8 cellular contexts compared by ENCODE assay signal in genomic region chrX:70454441-70455365, GRCh38. TPM values are rescaled to one million over a fixed set of nuclear protein-coding genes. Genes with fewer than 3 reads are reported as not detected.
A peak's percentile ranks its signal among the peaks of the same experiment; 100 is the strongest.
DNase-seq lines count a peak whose midpoint lies in the region; TF ChIP-seq lines count a peak whose summit lies in the region.

No MANE protein-coding gene starts in this region.

- H3K9ac ChIP-seq in ES-I3 (ENCODE audit: low read depth, low read length) (peak overlapping the region; percentile 97), H9 (ENCODE audit: extremely low read depth, insufficient read length, low read length) (peak overlapping the region; percentile 77), iPS-15b (ENCODE audit: low read depth, low read length) (peak overlapping the region; percentile 93)

- no peak overlapping the region for H2BK20ac ChIP-seq in H9 (ENCODE audit: low read depth, low read length, poor library complexity, severe bottlenecking)

- H3K4me2 ChIP-seq in H9 (ENCODE audit: insufficient read depth, insufficient read length, low read length) = peak overlapping the region; percentile 76

- H3K36me3 Mint-ChIP-seq in H9 (ENCODE audit: insufficient read depth in 1 of 3, low read depth in 3 of 3) = peaks cover 13 to 33% (median 28%) of the 10 kb centered on the region in 3 experiments

- H3K79me2 ChIP-seq in H9 (ENCODE audit: insufficient read depth, low read length) = peaks cover 19% of the 10 kb centered on the region

- H3K4me1 ChIP-seq in ES-I3 (ENCODE audit: insufficient read depth, low read length) = peaks cover 25% of the 10 kb centered on the region
- H3K4me1 ChIP-seq in H9 (ENCODE audit: insufficient read depth, low read length) = no peaks in the 10 kb centered on the region
- peaks cover 4% of the 10 kb centered on the region for H3K4me1 ChIP-seq in iPS-15b (ENCODE audit: control insufficient read depth, insufficient read depth, low read length)

- H3K27me3 ChIP-seq in H9 (ENCODE audit: insufficient read depth, low read length) (no peaks in the 10 kb centered on the region), iPS-15b (ENCODE audit: control insufficient read depth, insufficient read depth, low read length) (no peaks in the 10 kb centered on the region)

- no peak overlapping the region for H2BK120ac ChIP-seq in H9 (ENCODE audit: low read depth, low read length, poor library complexity, severe bottlenecking)

- H4K91ac ChIP-seq in H9 (ENCODE audit: insufficient read length, low read depth, low read length) = peak overlapping the region; percentile 72

- peak; percentile 80 for TF ChIP-seq CTCF in H9 (conservative IDR thresholded peaks at IDR 0.05)

- H2BK15ac ChIP-seq in H9 (ENCODE audit: low read depth, low read length) = no peak overlapping the region

- H3K56ac ChIP-seq in H9 (ENCODE audit: insufficient read length, low read depth, low read length) = no peak overlapping the region

- H3K23me2 ChIP-seq in H9 (ENCODE audit: insufficient read length, low read depth, low read length, poor library complexity, severe bottlenecking) = peaks cover 4% of the 10 kb centered on the region

- peak overlapping the region; percentile 89 to 95 for H3K4me3 Mint-ChIP-seq in H9

- no CpG with 5 or more reads among the region's 48 CpGs for WGBS in H9 (ENCODE audit: extremely low coverage, insufficient read length, low lambda C conversion rate)

- peak overlapping the region; percentile 89 to 99 (median 96); a peak in 6 of 7 replicates for H3K27ac Mint-ChIP-seq in H9

- H4K5ac ChIP-seq in H9 (ENCODE audit: insufficient read length, low read depth, low read length) = no peak overlapping the region

- H3K9me3 ChIP-seq in ES-I3 (ENCODE audit: control insufficient read depth, insufficient read depth, low read length) = no peaks in the 10 kb centered on the region
- peaks cover 21% of the 10 kb centered on the region for H3K9me3 ChIP-seq in H9 (ENCODE audit: control insufficient read depth, low read depth, low read length)
- H3K9me3 ChIP-seq in iPS-15b (ENCODE audit: control insufficient read depth, insufficient read depth, low read length) = peaks cover 2% of the 10 kb centered on the region

- no peaks in the 10 kb centered on the region; the same call in 1 of the 2 replicates for H3K27me3 Mint-ChIP-seq in H9 (ENCODE audit: low read depth)

- peak; percentile 95 for DNase-seq in H9
- peak; percentile 93 for DNase-seq in NCI-H1092 treated with DMSO at 0.1 percent for 48 hours (lab: John Stamatoyannopoulos, UW)
- peak; percentile 62 for DNase-seq in T follicular helper cell (ENCODE audit: low read depth)
- DNase-seq in astrocyte of the hippocampus (ENCODE audit: low read depth, low spot score) = peak; percentile 86
- peak; percentile 52 for DNase-seq in stimulated activated CD4-positive, alpha-beta T cell treated with anti-CD3 and anti-CD28 coated beads, Interleukin-12 subunit alpha, Interleukin-12 subunit beta, amount 100 ng/mL, for 4 hours
- DNase-seq in globus pallidus (ENCODE audit: low spot score) = no peak

- no peak overlapping the region for H2AK5ac ChIP-seq in H9 (ENCODE audit: insufficient read length, low read length)

- H3K36me3 ChIP-seq in ES-I3 (ENCODE audit: insufficient read depth, low read length) (0 out of 2 replicates have a peak, but pooled peaks cover 5% of the 10 kb centered on the region), iPS-15b (ENCODE audit: control insufficient read depth, insufficient read depth, low read length) (no peaks in the 10 kb centered on the region)

- peak overlapping the region; percentile 10 for H3K18ac ChIP-seq in H9 (ENCODE audit: insufficient read length, low read depth, low read length)

- H2BK12ac ChIP-seq in H9 (ENCODE audit: insufficient read length, low read depth, low read length) = no peak overlapping the region

- peaks cover 70 to 71% of the 10 kb centered on the region in 2 experiments for H3K9me3 Mint-ChIP-seq in H9

- no peaks in the 10 kb centered on the region for H4K20me1 ChIP-seq in H9 (ENCODE audit: control insufficient read depth, insufficient read depth, insufficient read length)

- H3K4me1 Mint-ChIP-seq in H9 = peaks cover 32 to 34% of the 10 kb centered on the region in 2 experiments

- peak overlapping the region; percentile 33 for H3K14ac ChIP-seq in H9 (ENCODE audit: insufficient read depth, low read length)

- no peak overlapping the region for H3T11ph ChIP-seq in H9 (ENCODE audit: low read length)

- no peak overlapping the region for H3K23ac ChIP-seq in H9 (ENCODE audit: insufficient read length, low read depth, low read length)

- no peak overlapping the region for H3K27ac ChIP-seq in H9 (ENCODE audit: insufficient read length, low read depth, low read length)

- H2AFZ ChIP-seq in H9 (ENCODE audit: low read length) = no peak overlapping the region

- H3K4ac ChIP-seq in H9 (ENCODE audit: low read depth, low read length) = no peak overlapping the region; the same call in 1 of the 2 replicates

- H2BK5ac ChIP-seq in H9 (ENCODE audit: insufficient read length, low read length) = no peak overlapping the region

- no peaks in the 10 kb centered on the region for H3K79me1 ChIP-seq in H9 (ENCODE audit: insufficient read depth, low read depth, low read length, poor library complexity, severe bottlenecking)

- H3K4me3 ChIP-seq in iPS-15b (ENCODE audit: low read depth, low read length) = peak overlapping the region; percentile 75

- no peak overlapping the region for H4K8ac ChIP-seq in H9 (replicated peaks; ENCODE audit: insufficient read length, low read depth, low read length)

RNA-seq across cellular contexts. Expression of gene DLG3, which starts 10.1 kb away (rescaled TPM):
- 71.2 and 71.6 TPM in 2 replicates for total RNA-seq in H9 (2021)

RNA-seq across cellular contexts. Expression of gene GDPD2, which starts 31.6 kb away (rescaled TPM):
- 13.9 and 14.1 TPM in 2 replicates for total RNA-seq in H9 (2021)
